ENCODE assay signal across 17 cellular contexts in the genomic region with DNA sequence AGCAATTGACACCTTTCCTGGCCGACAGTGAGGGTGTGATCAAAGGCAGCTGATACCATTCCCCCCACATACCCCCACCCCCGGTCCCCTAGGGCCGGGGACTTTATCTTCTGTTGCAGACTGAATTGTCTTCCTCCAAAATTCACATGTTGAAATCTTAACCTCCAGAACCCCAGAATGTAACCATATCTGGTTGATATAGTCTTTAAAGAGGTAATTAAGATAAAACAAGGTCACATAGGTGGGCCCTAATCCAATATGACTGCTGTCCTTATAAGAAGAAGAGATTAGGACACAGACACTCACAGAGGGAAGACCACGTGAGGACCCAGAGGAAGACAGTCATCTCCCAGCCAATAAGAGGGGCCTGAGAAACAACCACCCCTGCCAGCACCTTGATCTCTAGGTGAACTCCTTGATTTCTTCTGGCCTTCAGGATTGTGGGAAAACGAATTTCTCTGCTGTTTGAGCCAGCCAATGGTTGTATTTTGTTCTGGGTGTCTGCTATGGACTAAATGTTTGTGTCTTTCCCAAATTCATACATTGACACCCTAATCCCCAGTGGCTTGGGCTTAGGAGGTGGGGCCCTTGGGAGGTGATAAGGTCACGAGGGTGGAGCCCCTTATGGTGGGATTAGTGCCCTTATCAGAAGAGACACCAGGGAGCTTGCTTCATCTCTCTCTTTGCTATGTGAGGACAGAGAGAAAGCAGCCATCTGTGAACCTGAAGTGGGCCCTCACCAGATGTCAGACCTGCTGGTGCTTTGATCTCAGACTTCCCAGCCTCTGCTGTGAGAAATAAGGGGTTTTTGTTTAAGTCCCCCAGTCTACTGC.
DNase-seq lines count a peak whose midpoint lies in the region; TF ChIP-seq lines count a peak whose summit lies in the region.
"Had no signal": no experiment of that assay in that cellular context is flagged by ENCODE, and none has a peak within 500 bp of the region (broad histone marks: within the 10 kb centered on the region; RNA-seq: fewer than 3 reads in every experiment).

No MANE protein-coding gene starts in this region.

- TF ChIP-seq CTCF in osteoblast (IDR thresholded peaks at IDR 0.05; ENCODE audit: extremely low read depth, low read depth, low read length) (no peak), ascending aorta (IDR thresholded peaks at IDR 0.05) (no peak)

- H3K4me2 ChIP-seq in osteoblast (ENCODE audit: insufficient read depth, low read length), result no peak overlapping the region
- H3K4me2 ChIP-seq: BLaER1 treated with 17β-estradiol and CSF1 and Interleukin-3, amounts not matched to agents 10 nM and 100 nM had no signal

- no peaks in the 10 kb centered on the region for H3K36me3 ChIP-seq in osteoblast (ENCODE audit: insufficient read depth, low read length)
- no peaks in the 10 kb centered on the region for H3K36me3 ChIP-seq in ascending aorta
- H3K36me3 ChIP-seq: BLaER1 treated with 17β-estradiol and CSF1 and Interleukin-3, amounts not matched to agents 10 nM and 100 nM; Peyer's patch had no signal

- H3K27me3 ChIP-seq in osteoblast (ENCODE audit: insufficient read depth, low read length) (no peaks in the 10 kb centered on the region), ascending aorta (no peaks in the 10 kb centered on the region)
- H3K27me3 ChIP-seq: BLaER1 treated with 17β-estradiol and CSF1 and Interleukin-3, amounts not matched to agents 10 nM and 100 nM; Peyer's patch had no signal

- H2AFZ ChIP-seq in osteoblast (ENCODE audit: low read length), result no peak overlapping the region

- H3K79me2 ChIP-seq in osteoblast (ENCODE audit: insufficient read depth, low read length), result no peaks in the 10 kb centered on the region

- H4K20me1 ChIP-seq in osteoblast (ENCODE audit: insufficient read depth, low read length), result no peaks in the 10 kb centered on the region
- H4K20me1 ChIP-seq: BLaER1 treated with 17β-estradiol and CSF1 and Interleukin-3, amounts not matched to agents 10 nM and 100 nM had no signal

- intact Hi-C loops in ascending aorta (cut with DNase I), result no loop called here

- H3K4me3 ChIP-seq in osteoblast (ENCODE audit: insufficient read depth, low read length) (no peak overlapping the region), ascending aorta (no peak overlapping the region)
- H3K4me3 ChIP-seq: BLaER1 treated with 17β-estradiol and CSF1 and Interleukin-3, amounts not matched to agents 10 nM and 100 nM; Peyer's patch had no signal

- peak; percentile 8 for DNase-seq in NCI-H1694 (lab: John Stamatoyannopoulos, UW)
- DNase-seq in NCI-H524 (lab: John Stamatoyannopoulos, UW), result peak; percentile 98 to 99
- peak; percentile 37 for DNase-seq in ecto neural progenitor cell (ENCODE audit: low spot score)
- DNase-seq in osteoblast (ENCODE audit: insufficient read length, low spot score, missing footprints), result peak; percentile 52
- no peak for DNase-seq in GDM1 (lab: John Stamatoyannopoulos, UW)
- no peak for DNase-seq in activated CD4-positive, alpha-beta T cell treated with anti-CD3 and anti-CD28 coated beads, Interleukin-2, amount 50 U/mL, for 1 hour
- DNase-seq in ascending aorta (ENCODE audit: low spot score in 2 of 2), result no peak
- DNase-seq: CD8-positive, alpha-beta T cell; DMS79; HFFc6; NCI-H1105 treated with DMSO at 0.1 percent for 48 hours; NCI-H187 treated with DMSO at 0.1 percent for 48 hours; NCI-H345; NCI-H526 treated with DMSO at 0.1 percent for 48 hours; Peyer's patch; SW 1271 had no signal

- H3K4me1 ChIP-seq in osteoblast (ENCODE audit: insufficient read depth, low read length) (no peaks in the 10 kb centered on the region), ascending aorta (no peaks in the 10 kb centered on the region)
- H3K4me1 ChIP-seq: Peyer's patch had no signal

- H3K9me3 ChIP-seq in osteoblast (ENCODE audit: low read depth, low read length) (no peaks in the 10 kb centered on the region), ascending aorta (no peaks in the 10 kb centered on the region)
- H3K9me3 ChIP-seq: Peyer's patch had no signal

- no peak overlapping the region for H3K27ac ChIP-seq in osteoblast (ENCODE audit: low read depth, low read length)
- H3K27ac ChIP-seq in ascending aorta, result no peak overlapping the region
- H3K27ac ChIP-seq: BLaER1 treated with 17β-estradiol and CSF1 and Interleukin-3, amounts not matched to agents 10 nM and 100 nM; Peyer's patch had no signal

Comparison
In these comparisons a context has a peak if more than half of its experiments do, and no peak if none do; other contexts are left out.
1. DNase-seq: peak in NCI-H1694 (single experiment), NCI-H524 (2 of 2), ecto neural progenitor cell (single experiment) and osteoblast (single experiment); none in GDM1 (single experiment), activated CD4-positive, alpha-beta T cell treated with anti-CD3 and anti-CD28 coated beads, Interleukin-2, amount 50 U/mL, for 1 hour (single experiment) and ascending aorta (0 of 2).